In genomic region chr2:136214284-136214683, GRCh38 we compare ENCODE assay signal across 10 cellular contexts.
DNase-seq lines count a peak whose midpoint lies in the region; ATAC-seq and TF ChIP-seq lines count a peak whose summit lies in the region.
"Had no signal": no experiment of that assay in that cellular context is flagged by ENCODE, and none has a peak within 500 bp of the region (broad histone marks: within the 10 kb centered on the region; RNA-seq: fewer than 3 reads in every experiment).

No MANE protein-coding gene starts in this region.

- no peaks in the 10 kb centered on the region for H3K27me3 ChIP-seq in CD4-positive, alpha-beta T cell (ENCODE audit: control insufficient read depth, insufficient read depth, low read length)
- no peaks in the 10 kb centered on the region for H3K27me3 ChIP-seq in lower lobe of right lung (ENCODE audit: low read depth)
- H3K27me3 ChIP-seq: gastrocnemius medialis had no signal

- peak overlapping the region; percentile 81 for H3K27ac Mint-ChIP-seq in CD4-positive, alpha-beta T cell

- in situ Hi-C loops in SK-MEL-5 (cut with HindIII; ENCODE audit: low pct_unique_long_range_greater_than_20kb, low sequenced_read_pairs) = no loop called here

- intact Hi-C loops in CD4-positive, alpha-beta T cell (cut with DNase I, micrococcal nuclease) = no loop called here
- intact Hi-C loops in lower lobe of right lung (cut with DNase I) = no loop called here

- CTCF ChIA-PET in CD4-positive, alpha-beta T cell (lab: Charles Lee) = interaction anchor here (1.2 kb wide), 1 partner anchor 7 kb away, joined by 3 read pairs; no protein-coding TSS in a partner anchor

- TF ChIP-seq CTCF in CD4-positive, alpha-beta T cell (IDR thresholded peaks at IDR 0.05) = no peak
- TF ChIP-seq CTCF in lower lobe of right lung (IDR thresholded peaks at IDR 0.05) = no peak

- POLR2A ChIA-PET in CD4-positive, alpha-beta T cell (lab: Charles Lee) = no interaction called here

- no peaks in the 10 kb centered on the region for H3K36me3 ChIP-seq in lower lobe of right lung
- H3K36me3 ChIP-seq: gastrocnemius medialis had no signal

- no peak overlapping the region for H3K4me3 Mint-ChIP-seq in CD4-positive, alpha-beta T cell

- H3K4me3 ChIP-seq in lower lobe of right lung = no peak overlapping the region
- H3K4me3 ChIP-seq: gastrocnemius medialis had no signal

- peaks cover 7% of the 10 kb centered on the region for H3K9me3 ChIP-seq in CD4-positive, alpha-beta T cell (ENCODE audit: control insufficient read depth, low read length)
- H3K9me3 ChIP-seq in lower lobe of right lung = no peaks in the 10 kb centered on the region
- H3K9me3 ChIP-seq: gastrocnemius medialis had no signal

- H3K4me1 Mint-ChIP-seq in CD4-positive, alpha-beta T cell (ENCODE audit: low read depth) = peaks cover 43% of the 10 kb centered on the region

- DNase-seq in CD4-positive, alpha-beta T cell = no peak
- peak; percentile 8 for DNase-seq in SK-MEL-5 (ENCODE audit: low read depth, low spot score)
- DNase-seq in lower lobe of right lung = no peak
- DNase-seq in caudate nucleus (lab: John Stamatoyannopoulos, UW) = no peak
- DNase-seq in iPS-NIHi7 (ENCODE audit: extremely low spot score) = no peak
- no peak for DNase-seq in NCI-H510A treated with DMSO at 0.1 percent for 48 hours (lab: John Stamatoyannopoulos, UW)
- no peak for DNase-seq in activated gamma-delta T cell (lab: John Stamatoyannopoulos, UW)
- DNase-seq: gastrocnemius medialis, NCI-H2081 treated with DMSO at 0.1 percent for 48 hours had no signal

- H3K9me3 Mint-ChIP-seq in CD4-positive, alpha-beta T cell = no peaks in the 10 kb centered on the region

- no peaks in the 10 kb centered on the region for H3K36me3 Mint-ChIP-seq in CD4-positive, alpha-beta T cell (ENCODE audit: low read depth)

- no peak overlapping the region for H3K27ac ChIP-seq in CD4-positive, alpha-beta T cell (ENCODE audit: low read depth, low read length)
- H3K27ac ChIP-seq in lower lobe of right lung (no peak overlapping the region), caudate nucleus (ENCODE audit: low read depth, low read length) (no peak overlapping the region)
- H3K27ac ChIP-seq: gastrocnemius medialis had no signal

- H3K27me3 Mint-ChIP-seq in CD4-positive, alpha-beta T cell = no peaks in the 10 kb centered on the region

- H3K4me1 ChIP-seq in lower lobe of right lung = peaks cover 13% of the 10 kb centered on the region
- H3K4me1 ChIP-seq: gastrocnemius medialis had no signal

- ATAC-seq in CD4-positive, alpha-beta T cell (ENCODE audit: poor library complexity) = no peak
- ATAC-seq in HG02884 (IDR thresholded peaks at IDR 0.05; ENCODE audit: unreplicated experiment) = peak; percentile 46
- peak; percentile 65 to 69 for ATAC-seq in lower lobe of right lung
- ATAC-seq: gastrocnemius medialis had no signal
